Comparison of ENCODE assay signal across 21 cellular contexts in genomic region chr17:34527908-34528470, GRCh38. TPM values are rescaled to one million over a fixed set of nuclear protein-coding genes. Genes with fewer than 3 reads are reported as not detected.
DNase-seq lines count a peak whose midpoint lies in the region; ATAC-seq, FAIRE-seq and TF ChIP-seq lines count a peak whose summit lies in the region.
"Had no signal": no experiment of that assay in that cellular context is flagged by ENCODE, and none has a peak within 500 bp of the region (broad histone marks: within the 10 kb centered on the region; RNA-seq: fewer than 3 reads in every experiment).

No MANE protein-coding gene starts in this region.

- H3K18ac ChIP-seq in H1 (ENCODE audit: extremely low read depth, low read length), result no peak overlapping the region

- TF ChIP-seq RAD21 in A549 (conservative IDR thresholded peaks at IDR 0.05 in 1 of 2, IDR thresholded peaks at IDR 0.05 in 1 of 2) (no peak), H1 (IDR thresholded peaks at IDR 0.05 in 1 of 2, conservative IDR thresholded peaks at IDR 0.05 in 1 of 2; ENCODE audit: low read depth in 2 of 2, low read length in 2 of 2) (peak; percentile 47 to 60; a peak in 3 of 4 replicates)

- H3K9me3 ChIP-seq in A549 (no peaks in the 10 kb centered on the region), NT2/D1 (ENCODE audit: insufficient read depth, low read length) (no peaks in the 10 kb centered on the region), H1 (ENCODE audit: insufficient read depth in 2 of 2, low read depth in 1 of 2, low read length in 1 of 2) (no peaks in the 10 kb centered on the region), spleen (no peaks in the 10 kb centered on the region)
- H3K9me3 ChIP-seq: psoas muscle, tibial artery had no signal

- no peak overlapping the region for H3K27ac ChIP-seq in A549
- no peak overlapping the region for H3K27ac ChIP-seq in H1 (ENCODE audit: low read depth, low read length)
- no peak overlapping the region for H3K27ac ChIP-seq in spleen
- H3K27ac ChIP-seq: epithelial cell of prostate, GM23248, PC-9, psoas muscle, tibial artery had no signal

- no peak overlapping the region for H3K4ac ChIP-seq in H1 (replicated peaks; ENCODE audit: insufficient read length, low read depth, low read length)

- H4K91ac ChIP-seq in H1 (replicated peaks; ENCODE audit: insufficient read length, low read length), result no peak overlapping the region

- H3K27me3 ChIP-seq in NT2/D1 (ENCODE audit: insufficient read depth, insufficient read length) (no peaks in the 10 kb centered on the region), H1 (replicated peaks in 1 of 4; ENCODE audit: control insufficient read depth in 3 of 4, extremely low read depth in 1 of 4, insufficient read depth in 3 of 4, low read length in 3 of 4) (no peaks in the 10 kb centered on the region; a peak in 1 of 7 replicates), spleen (replicated peaks in 1 of 7) (peaks cover 0 to 81% (median 6%) of the 10 kb centered on the region in 7 donors)

- peak overlapping the region; percentile 85; the same call in 1 of the 2 replicates for H2BK15ac ChIP-seq in H1 (ENCODE audit: low read length)

- 18% methylated on average over 13 of the region's 13 CpGs for WGBS in A549 (ENCODE audit: missing lambda C conversion rate)
- 65% methylated on average over 13 of the region's 13 CpGs; no CpG with 5 or more reads in 1 of the 2 experiments for WGBS in H1 (ENCODE audit: extremely low coverage in 1 of 2, insufficient coverage in 1 of 2, insufficient read length in 1 of 2, insufficient replicate concordance in 2 of 2, low coverage in 1 of 2, low lambda C conversion rate in 2 of 2, missing lambda C conversion rate in 1 of 2), 2 experiments
- WGBS in spleen, 5 donors, result 58 to 66% (median 64%) methylated on average over 13 of the region's 13 CpGs

- no peak for TF ChIP-seq POLR2A in A549 (IDR thresholded peaks at IDR 0.05; ENCODE audit: low read length)
- TF ChIP-seq POLR2A in H1 (IDR thresholded peaks at IDR 0.05; ENCODE audit: control extremely low read depth in 1 of 2, low read depth in 2 of 2, low read length in 2 of 2), result no peak
- no peak for TF ChIP-seq POLR2A in spleen (IDR thresholded peaks at IDR 0.05)

- no peak overlapping the region for H2BK12ac ChIP-seq in H1 (ENCODE audit: low read depth, low read length)

- no peaks in the 10 kb centered on the region for H4K20me1 ChIP-seq in H1 (replicated peaks in 1 of 2; ENCODE audit: control insufficient read depth in 1 of 2, insufficient read depth in 2 of 2, low read length in 2 of 2)

- H3K4me1 ChIP-seq in A549 (no peaks in the 10 kb centered on the region), NT2/D1 (ENCODE audit: insufficient read depth, insufficient read length) (peaks cover 3% of the 10 kb centered on the region), H1 (replicated peaks in 1 of 4; ENCODE audit: control insufficient read depth in 3 of 4, insufficient read depth in 4 of 4, low read length in 3 of 4) (peaks cover 0 to 3% (median 0%) of the 10 kb centered on the region in 4 experiments; a peak in 1 of 7 replicates), spleen (no peaks in the 10 kb centered on the region)
- H3K4me1 ChIP-seq: psoas muscle, tibial artery had no signal

- no peak overlapping the region for H4K5ac ChIP-seq in H1 (ENCODE audit: insufficient read length, low read depth, low read length)

- H3K23ac ChIP-seq in H1 (ENCODE audit: insufficient read length), result no peak overlapping the region

- no peaks in the 10 kb centered on the region for H3K36me3 ChIP-seq in NT2/D1 (ENCODE audit: insufficient read depth, insufficient read length, low read length)
- no peaks in the 10 kb centered on the region for H3K36me3 ChIP-seq in H1 (ENCODE audit: control insufficient read depth in 2 of 4, insufficient read depth in 4 of 4, low read length in 3 of 4)
- no peaks in the 10 kb centered on the region for H3K36me3 ChIP-seq in spleen
- H3K36me3 ChIP-seq: tibial artery had no signal

- H3K79me2 ChIP-seq in H1 (ENCODE audit: control insufficient read depth in 1 of 2, insufficient read depth in 2 of 2, low read length in 2 of 2), result no peaks in the 10 kb centered on the region

- no peak overlapping the region for H3K9ac ChIP-seq in NT2/D1 (ENCODE audit: insufficient read length, low read depth)
- no peak overlapping the region for H3K9ac ChIP-seq in H1 (replicated peaks in 1 of 4; ENCODE audit: extremely low read depth in 1 of 4, low read depth in 3 of 4, low read length in 3 of 4)
- H3K9ac ChIP-seq: GM23248 had no signal

- no peaks in the 10 kb centered on the region for H3K23me2 ChIP-seq in H1 (ENCODE audit: low read depth, low read length)

- no peak overlapping the region for H2AK5ac ChIP-seq in H1 (ENCODE audit: low read depth, low read length)

- TF ChIP-seq EP300 in A549 (IDR thresholded peaks at IDR 0.05) (no peak), H1 (IDR thresholded peaks at IDR 0.05; ENCODE audit: borderline replicate concordance in 1 of 2, low read depth in 2 of 2, low read length in 2 of 2) (no peak)

- H2BK20ac ChIP-seq in H1 (ENCODE audit: low read length), result no peak overlapping the region

- no peak overlapping the region for H2AFZ ChIP-seq in H1 (ENCODE audit: low read length)
- H2AFZ ChIP-seq: GM23248, PC-9 had no signal

- no peak overlapping the region for H3K14ac ChIP-seq in H1 (ENCODE audit: insufficient read length)

- H3K27ac Mint-ChIP-seq in stimulated activated naive CD8-positive, alpha-beta T cell treated with anti-CD3 and anti-CD28 coated beads, Interleukin-15, amount 100 ng/mL, for 72 hours, result no peak overlapping the region
- H3K27ac Mint-ChIP-seq: T-cell had no signal

- no peaks in the 10 kb centered on the region for H3K79me1 ChIP-seq in H1 (ENCODE audit: low read depth, low read length)

- ATAC-seq in A549 (peak; percentile 37 to 80; a peak in 4 of 6 replicates), HG02623 (IDR thresholded peaks at IDR 0.05; ENCODE audit: unreplicated experiment) (no peak)
- no peak for ATAC-seq in stimulated activated naive CD8-positive, alpha-beta T cell treated with anti-CD3 and anti-CD28 coated beads, Interleukin-15, amount 100 ng/mL, for 72 hours
- ATAC-seq: psoas muscle, T-cell had no signal

- H3K56ac ChIP-seq in H1 (replicated peaks; ENCODE audit: insufficient read length, low read depth, low read length), result no peak overlapping the region

- no peaks in the 10 kb centered on the region for H3K9me3 Mint-ChIP-seq in stimulated activated naive CD8-positive, alpha-beta T cell treated with anti-CD3 and anti-CD28 coated beads, Interleukin-15, amount 100 ng/mL, for 72 hours
- H3K9me3 Mint-ChIP-seq: T-cell had no signal

- CTCF ChIA-PET in A549 (lab: Yijun Ruan, JAX), result interaction anchor here (0.6 to 10.1 kb wide), 3 partner anchors 10 to 592 kb away, joined by 4 to 79 read pairs (median 5); partner anchors contain the start of gene RAD51D
- CTCF ChIA-PET in H1 (lab: Charles Lee; ENCODE audit: partially characterized antibody), result interaction anchor here (0.9 to 5.7 kb wide), 29 partner anchors 8 to 364 kb away, joined by 3 to 46 read pairs (median 4); no protein-coding TSS in a partner anchor

- H4K8ac ChIP-seq in H1 (ENCODE audit: extremely low read depth, insufficient read depth, low read length), result no peak overlapping the region

- peak in 1 of 2 experiments; percentile 14 for DNase-seq in A549 (ENCODE audit: low read depth in 1 of 2, low spot score in 1 of 2)
- peak; percentile 30 for DNase-seq in NT2/D1 (ENCODE audit: low read depth, low spot score)
- DNase-seq in H1 (ENCODE audit: low read depth in 1 of 2, low spot score in 2 of 2), result peak in 1 of 2 experiments; percentile 67
- no peak for DNase-seq in foreskin melanocyte
- DNase-seq in stimulated activated naive CD8-positive, alpha-beta T cell treated with anti-CD3 and anti-CD28 coated beads, Interleukin-15, amount 100 ng/mL, for 72 hours, result no peak
- no peak for DNase-seq in spleen
- DNase-seq: activated CD4-positive, alpha-beta T cell treated with anti-CD3 and anti-CD28 coated beads, Interleukin-2, amount 50 U/mL, for 48 hours; amniotic stem cell; DMS53; GM23248; head of caudate nucleus; NCI-H1048; NCI-H2227 treated with DMSO at 0.1 percent for 48 hours; PC-9; psoas muscle; T-cell; tibial artery had no signal

- POLR2A ChIA-PET in A549 (lab: Yijun Ruan, JAX) (no interaction called here), H1 (lab: Charles Lee; ENCODE audit: partially characterized antibody) (no interaction called here)

- intact Hi-C loops in spleen (cut with DNase I; ENCODE audit: low total_unique reads), result no loop called here

- peaks cover 63% of the 10 kb centered on the region for H3K27me3 Mint-ChIP-seq in stimulated activated naive CD8-positive, alpha-beta T cell treated with anti-CD3 and anti-CD28 coated beads, Interleukin-15, amount 100 ng/mL, for 72 hours

- no peak for TF ChIP-seq CTCF in A549 (IDR thresholded peaks at IDR 0.05)
- TF ChIP-seq CTCF in GM12874 (IDR thresholded peaks at IDR 0.05; ENCODE audit: insufficient read depth, low read depth, low read length), result 0 out of 2 replicates have a peak, but pooled peaks have one; percentile 18
- peak; percentile 71 to 81 (median 74) for TF ChIP-seq CTCF in H1 (IDR thresholded peaks at IDR 0.05; ENCODE audit: control extremely low read depth in 1 of 3, insufficient read depth in 1 of 3, low read depth in 1 of 3, low read length in 3 of 3)
- TF ChIP-seq CTCF in spleen (IDR thresholded peaks at IDR 0.05 in 8 of 11, conservative IDR thresholded peaks at IDR 0.05 in 3 of 11), result no peak

- H3K4me3 Mint-ChIP-seq in stimulated activated naive CD8-positive, alpha-beta T cell treated with anti-CD3 and anti-CD28 coated beads, Interleukin-15, amount 100 ng/mL, for 72 hours, result no peak overlapping the region
- H3K4me3 Mint-ChIP-seq: T-cell had no signal

- H2BK120ac ChIP-seq in H1 (replicated peaks; ENCODE audit: low read depth, low read length), result no peak overlapping the region

- H3K4me1 Mint-ChIP-seq in stimulated activated naive CD8-positive, alpha-beta T cell treated with anti-CD3 and anti-CD28 coated beads, Interleukin-15, amount 100 ng/mL, for 72 hours, result no peaks in the 10 kb centered on the region
- H3K4me1 Mint-ChIP-seq: T-cell had no signal

- FAIRE-seq in A549 (lab: Jason Lieb, UNC) (no peak), H1 (lab: Jason Lieb, UNC) (peak; percentile 69)

- H3K4me3 ChIP-seq in A549 (no peak overlapping the region), NT2/D1 (ENCODE audit: insufficient read length, low read depth) (no peak overlapping the region), H1 (ENCODE audit: extremely low read depth in 1 of 4, insufficient read depth in 2 of 4, low read depth in 3 of 4, low read length in 4 of 4) (no peak overlapping the region), spleen (no peak overlapping the region)
- H3K4me3 ChIP-seq: GM23248, PC-9, psoas muscle, tibial artery had no signal

- H2BK5ac ChIP-seq in H1 (ENCODE audit: low read depth, low read length), result no peak overlapping the region

- H3K4me2 ChIP-seq in A549 (no peak overlapping the region), H1 (ENCODE audit: insufficient read depth in 1 of 2, low read depth in 2 of 2, low read length in 2 of 2) (no peak overlapping the region)
- H3K4me2 ChIP-seq: PC-9 had no signal

RNA-seq across cellular contexts. Expression of gene TMEM132E, which starts 51.4 kb away (rescaled TPM):
- not detected in 2 replicates for polyA plus RNA-seq in A549 (2011; rRNA removed)
- not detected in 2 replicates for polyA plus RNA-seq in A549 (2012; cell fraction: cytosol; rRNA removed)
- polyA plus RNA-seq in A549 (2012; cell fraction: nucleus; rRNA removed), result not detected in 2 replicates
- not detected in 3 replicates for polyA plus RNA-seq in A549 (2017; fragmentation: RNase III; extraction: RNeasy Plus Mini Kit Qiagen cat#74134 plus additional on column Dnase treatment)
- 0.05 TPM in 1 of 2 replicates, not detected in the other for polyA minus RNA-seq in A549 (2011; rRNA and poly(A)+ RNA removed)
- total RNA-seq in H1 (2021; fragmentation: NEBNext Ultra II Directional; extraction: Animal tissue kit (Norgen Biotek cat#: 25700)), result 0.31 and 0.45 TPM in 2 replicates
- polyA plus RNA-seq in H1 (2011; rRNA removed), result 0.60 and 0.67 TPM in 2 replicates
- 0.35 TPM for polyA plus RNA-seq in H1 (2011; cell fraction: cytosol; rRNA removed)
- 2.6 TPM for polyA plus RNA-seq in H1 (2011; cell fraction: nucleus; rRNA removed)
- 0.18 to 0.65 TPM (median 0.55 TPM) in 4 replicates for polyA plus RNA-seq in H1 (2012, experiment 1 of 2)
- 0.26 TPM for polyA plus RNA-seq in H1 (2012, experiment 2 of 2)
- 0.32 TPM for polyA plus RNA-seq in H1 (2013, experiment 1 of 2)
- 0.17 TPM for polyA plus RNA-seq in H1 (2013, experiment 2 of 2)
- polyA minus RNA-seq in H1 (2011; rRNA and poly(A)+ RNA removed), result 0.24 and 0.69 TPM in 2 replicates
- 0.22 TPM for polyA minus RNA-seq in H1 (2011; cell fraction: cytosol; rRNA and poly(A)+ RNA removed)
- polyA minus RNA-seq in H1 (2011; cell fraction: nucleus; rRNA and poly(A)+ RNA removed), result 0.40 TPM
- total RNA-seq in spleen, result under 1 TPM; 0.09 to 0.79 (median 0.28) TPM
- polyA plus RNA-seq in spleen, result under 1 TPM; 0.09 to 0.22 (median 0.17) TPM
- total RNA-seq: myocyte, PC-9 had no signal
- polyA plus RNA-seq: GM23248 had no signal

Comparison
In these comparisons a context has a peak if more than half of its experiments do, and no peak if none do; other contexts are left out.
1. ATAC-seq: peak in A549 (2 of 2); none in stimulated activated naive CD8-positive, alpha-beta T cell treated with anti-CD3 and anti-CD28 coated beads, Interleukin-15, amount 100 ng/mL, for 72 hours (single experiment) and HG02623 (single experiment).
2. CTCF ChIP-seq: peak in GM12874 (single experiment) and H1 (3 of 3); none in A549 (single experiment) and spleen (0 of 11).
3. Of the 18 proteins assayed by ChIP-seq in both H1 and A549: peak only in H1: CTCF and RAD21; only in A549: MAFK; in both: none; in neither: 15.